10 cellular contexts compared by ENCODE assay signal in the genomic region with DNA sequence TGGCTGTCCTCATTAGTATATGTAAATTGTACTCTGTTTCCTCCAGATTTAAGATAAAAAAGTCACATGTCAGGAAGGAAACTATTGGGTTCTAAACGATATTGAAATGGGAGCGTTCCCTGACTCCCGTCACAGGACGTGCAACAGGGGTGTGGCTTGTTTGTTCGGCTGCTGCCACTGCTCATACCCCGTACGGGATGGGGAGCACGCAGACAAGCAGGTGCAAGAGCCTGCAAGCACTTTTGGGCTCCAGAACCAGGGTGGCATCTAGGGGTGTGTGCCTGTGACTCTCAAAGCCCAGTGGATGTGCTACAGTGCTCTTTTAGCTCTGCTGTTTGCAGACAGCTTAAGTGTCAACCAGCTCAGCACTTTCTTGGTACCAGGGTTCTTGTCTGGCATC.
"Had no signal": no experiment of that assay in that cellular context is flagged by ENCODE, and none has a peak within 500 bp of the region (broad histone marks: within the 10 kb centered on the region; RNA-seq: fewer than 3 reads in every experiment).

No MANE protein-coding gene starts in this region.

- H3K4me3 ChIP-seq: GM23248, GM23338 had no signal

- H3K27ac ChIP-seq: GM23248 had no signal

- H2AFZ ChIP-seq: GM23248, GM23338 had no signal

- H3K4me2 ChIP-seq: GM23338 had no signal

- FAIRE-seq: H1, H54 had no signal

- ATAC-seq: GM23338, HCT116 had no signal

- H3K9ac ChIP-seq: GM23248 had no signal

- DNase-seq: GM23248, GOT3, H7, H9, HCEC 1CT, HFFc6 had no signal
